Comparison of ENCODE assay signal across 8 cellular contexts in the genomic region with DNA sequence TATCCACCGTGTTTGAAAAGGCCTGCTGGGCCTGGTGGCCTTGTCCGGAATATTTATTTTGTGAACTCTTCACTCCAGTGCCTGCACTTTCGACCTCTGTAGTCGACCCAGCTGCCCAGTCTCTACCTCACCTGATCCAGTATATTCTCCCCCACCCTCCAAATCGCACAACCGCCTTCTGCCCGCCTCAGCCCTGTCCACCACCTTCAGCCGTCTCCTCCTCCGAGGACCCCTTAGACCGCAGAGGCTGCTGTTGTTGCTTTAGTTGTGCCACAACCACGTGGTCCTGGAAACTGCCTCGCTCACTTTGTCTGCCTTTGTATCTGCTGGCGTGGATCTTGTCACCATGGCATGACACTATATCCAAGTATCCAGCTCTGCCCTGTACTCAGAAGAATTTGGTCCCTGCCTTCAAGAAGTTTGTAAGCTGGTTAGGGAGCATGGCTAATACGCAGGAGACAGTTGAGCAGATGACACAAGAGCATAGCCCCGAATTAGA. TPM values are rescaled to one million over a fixed set of nuclear protein-coding genes. Genes with fewer than 3 reads are reported as not detected.
DNase-seq lines count a peak whose midpoint lies in the region; ATAC-seq and TF ChIP-seq lines count a peak whose summit lies in the region.

No MANE protein-coding gene starts in this region.

- peak overlapping the region; percentile 20 for H2AFZ ChIP-seq in KMS-11 (ENCODE audit: low read depth)

- peak overlapping the region in 3 of 7 donors; percentile 28 to 58 (median 35) for H3K27ac Mint-ChIP-seq in CD14-positive monocyte

- H4K20me1 ChIP-seq in KMS-11 (ENCODE audit: insufficient read depth): no peaks in the 10 kb centered on the region

- H3K9ac ChIP-seq in KMS-11: peak overlapping the region; percentile 54; the same call in 1 of the 2 replicates

- peaks cover 0 to 3% (median 0%) of the 10 kb centered on the region in 7 donors for H3K9me3 Mint-ChIP-seq in CD14-positive monocyte

- in situ Hi-C loops in GM13976 (cut with MboI; ENCODE audit: low sequenced_read_pairs, unreplicated experiment): no loop called here

- no peak for ATAC-seq in HG03196 (IDR thresholded peaks at IDR 0.05; ENCODE audit: unreplicated experiment)

- no peaks in the 10 kb centered on the region for H3K36me3 Mint-ChIP-seq in CD14-positive monocyte

- H3K27me3 Mint-ChIP-seq in CD14-positive monocyte (ENCODE audit: low read depth in 3 of 3): peaks cover 2 to 17% (median 10%) of the 10 kb centered on the region in 3 donors

- peaks cover 50% of the 10 kb centered on the region for H3K4me1 Mint-ChIP-seq in CD14-positive monocyte

- H3K4me1 ChIP-seq in KMS-11 (ENCODE audit: low read depth, poor library complexity, severe bottlenecking): peaks cover 18% of the 10 kb centered on the region
- peaks cover 0 to 19% of the 10 kb centered on the region in 2 donors for H3K4me1 ChIP-seq in ascending aorta

- H3K4me3 ChIP-seq in KMS-11 (IDR thresholded peaks at IDR 0.05; ENCODE audit: insufficient read depth, low read depth, low read length) (no peak overlapping the region), ascending aorta (peak overlapping the region; percentile 64 to 81)

- H3K27me3 ChIP-seq in KMS-11 (ENCODE audit: insufficient read depth, low read depth) (no peaks in the 10 kb centered on the region), ascending aorta (no peaks in the 10 kb centered on the region)

- intact Hi-C loops in CD14-positive monocyte (cut with micrococcal nuclease): no loop called here
- intact Hi-C loops in ascending aorta (cut with DNase I): loop anchor here (2.0 to 5.0 kb wide), 2 partner anchors 28 to 81 kb away; no protein-coding TSS in a partner anchor

- H3K36me3 ChIP-seq in KMS-11 (ENCODE audit: insufficient read depth) (no peaks in the 10 kb centered on the region), ascending aorta (no peaks in the 10 kb centered on the region)

- H3K9me3 ChIP-seq in ascending aorta: no peaks in the 10 kb centered on the region

- H3K4me2 ChIP-seq in KMS-11: peak overlapping the region; percentile 95

- no peak for TF ChIP-seq CTCF in CD14-positive monocyte (IDR thresholded peaks at IDR 0.05)
- no peak for TF ChIP-seq CTCF in KMS-11 (conservative IDR thresholded peaks at IDR 0.05; ENCODE audit: low read depth, low read length)
- no peak for TF ChIP-seq CTCF in ascending aorta (IDR thresholded peaks at IDR 0.05)
- no peak for TF ChIP-seq CTCF in GM13976 (IDR thresholded peaks at IDR 0.05; ENCODE audit: borderline replicate concordance, control extremely low read depth, extremely low read depth, insufficient read depth, missing control alignments)

- peak overlapping the region; percentile 76 to 81 for H3K4me3 Mint-ChIP-seq in CD14-positive monocyte

- H3K27ac ChIP-seq in KMS-11 (no peak overlapping the region), ascending aorta (peak overlapping the region; percentile 86 to 87), temporal lobe (ENCODE audit: low read depth, low read length) (peak overlapping the region; percentile 67)

- DNase-seq in CD14-positive monocyte (ENCODE audit: low spot score) (no peak), ascending aorta (ENCODE audit: low spot score in 2 of 2) (no peak), islet precursor cell (peak; percentile 77), GM13976 (ENCODE audit: low spot score) (no peak)
- no peak for DNase-seq in stimulated activated CD4-positive, alpha-beta T cell treated with anti-CD3 and anti-CD28 coated beads, Interleukin-12 subunit alpha, Interleukin-12 subunit beta, amount 100 ng/mL, for 4 hours

- H3K79me2 ChIP-seq in KMS-11 (ENCODE audit: insufficient read depth, low read depth): peaks cover 25% of the 10 kb centered on the region; the same call in 1 of the 2 replicates

RNA-seq across cellular contexts. Expression of a gene that starts 1.4 kb away (rescaled TPM):
- polyA plus RNA-seq in CD14-positive monocyte: under 1 TPM; 0.20 to 0.44 TPM
- total RNA-seq in ascending aorta: 61.7 TPM
- total RNA-seq in temporal lobe: 25.3 TPM

RNA-seq across cellular contexts. Expression of a gene that starts 55.6 kb away (rescaled TPM):
- not detected for polyA plus RNA-seq in CD14-positive monocyte
- total RNA-seq in ascending aorta (6.8 TPM), temporal lobe (not detected)
